In the genomic region with DNA sequence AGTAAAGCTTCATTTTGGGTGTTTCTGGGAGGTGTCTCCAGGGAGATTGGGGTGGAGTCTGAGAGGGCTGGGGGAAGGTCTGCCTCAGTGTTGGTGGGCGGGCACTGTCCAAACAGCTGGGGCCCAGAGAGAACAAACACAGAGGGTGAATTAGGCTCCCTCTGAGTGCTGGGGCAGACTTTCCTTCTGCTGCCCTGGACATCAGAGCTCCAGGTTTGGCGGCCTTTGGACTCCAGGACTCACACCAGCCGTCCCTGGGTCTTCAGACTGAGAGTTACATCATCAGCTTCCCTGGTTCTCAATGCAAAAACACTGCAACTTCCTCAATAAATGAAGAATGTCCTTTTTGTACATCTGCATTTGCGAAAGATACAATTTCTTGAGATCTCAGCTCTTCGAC, we compare ENCODE assay signal across 1 cellular context.
TF ChIP-seq lines count a peak whose summit lies in the region.

No MANE protein-coding gene starts in this region.

TF ChIP-seq in HepG2, 621 proteins besides CTCF, POLR2A, EP300 and RAD21 (continued from another document):
- TF ChIP-seq CEBPZ (IDR thresholded peaks at IDR 0.05; ENCODE audit: low read length) (no peak), ZNF550 (CRISPR knock-in tag; IDR thresholded peaks at IDR 0.05; ENCODE audit: borderline replicate concordance) (no peak), ZNF841 (CRISPR knock-in tag; IDR thresholded peaks at IDR 0.05; ENCODE audit: borderline replicate concordance) (no peak), ERF (CRISPR knock-in tag; IDR thresholded peaks at IDR 0.05) (no peak), KLF13 (CRISPR knock-in tag; IDR thresholded peaks at IDR 0.05) (no peak), RFXANK (CRISPR knock-in tag; IDR thresholded peaks at IDR 0.05) (no peak), ZNF382 (CRISPR knock-in tag; IDR thresholded peaks at IDR 0.05; ENCODE audit: borderline replicate concordance) (no peak), KAT8 (CRISPR knock-in tag; IDR thresholded peaks at IDR 0.05) (0 out of 2 replicates have a peak, but pooled peaks have one; percentile 27), PHB2 (IDR thresholded peaks at IDR 0.05; ENCODE audit: partially characterized antibody) (no peak)
